Comparison of ENCODE assay signal across 23 cellular contexts in genomic region chrX:16394290-16394689, GRCh38.
"Had no signal": no experiment of that assay in that cellular context is flagged by ENCODE, and none has a peak within 500 bp of the region (broad histone marks: within the 10 kb centered on the region; RNA-seq: fewer than 3 reads in every experiment).

No MANE protein-coding gene starts in this region.

- H3K36me3 ChIP-seq: ascending aorta had no signal

- H3K4me2 ChIP-seq: PC-9 had no signal

- H2AFZ ChIP-seq: PC-9 had no signal

- H3K27ac ChIP-seq: ascending aorta, body of pancreas, PC-9 had no signal

- H3K9me3 ChIP-seq: ascending aorta, body of pancreas had no signal

- DNase-seq: activated B cell treated with CpG ODN at 0.5 μM for 24 hours; activated CD4-positive, alpha-beta T cell treated with anti-CD3 and anti-CD28 coated beads for 1 hour; activated CD4-positive, alpha-beta T cell treated with anti-CD3 and anti-CD28 coated beads, Interleukin-2, amount 10 ng/mL, durations not matched to agents 24 days and 14 days; activated CD4-positive, alpha-beta T cell treated with anti-CD3 and anti-CD28 coated beads, Interleukin-2, amount 50 U/mL, for 48 hours; activated CD8-positive, alpha-beta memory T cell treated with anti-CD3 and anti-CD28 coated beads, Interleukin-2, amount 10 ng/mL, durations not matched to agents 7 days and 5 days; activated effector memory CD4-positive, alpha-beta T cell treated with Interleukin-2 at 50 U/mL for 16 hours; activated naive CD4-positive, alpha-beta T cell; activated T-cell treated with anti-CD3 and anti-CD28 coated beads, Interleukin-2, amount 50 U/mL, for 24 hours; amniotic stem cell; KG1; NCI-H1092; NCI-H1436 treated with DMSO at 0.1 percent for 48 hours; NCI-H187; NCI-H2081 treated with DMSO at 0.1 percent for 48 hours; NCI-H226; NCI-H526; PC-9; SHP77 treated with DMSO at 0.1 percent for 48 hours; T-cell; T-helper 2 cell; T1000 had no signal

- H3K27me3 ChIP-seq: ascending aorta, body of pancreas had no signal

- H3K4me3 ChIP-seq: ascending aorta, body of pancreas, PC-9 had no signal

- H3K4me1 ChIP-seq: ascending aorta, body of pancreas had no signal

- ATAC-seq: activated CD8-positive, alpha-beta memory T cell treated with anti-CD3 and anti-CD28 coated beads, Interleukin-2, amount 10 ng/mL, durations not matched to agents 7 days and 5 days; body of pancreas; T-cell had no signal
